Comparison of ENCODE assay signal across 24 cellular contexts in genomic region chr12:72622556-72622955, GRCh38.
DNase-seq lines count a peak whose midpoint lies in the region; ATAC-seq lines count a peak whose summit lies in the region.
"Had no signal": no experiment of that assay in that cellular context is flagged by ENCODE, and none has a peak within 500 bp of the region (broad histone marks: within the 10 kb centered on the region; RNA-seq: fewer than 3 reads in every experiment).

No MANE protein-coding gene starts in this region.

- ATAC-seq in GM19395 (IDR thresholded peaks at IDR 0.05; ENCODE audit: unreplicated experiment) (peak; percentile 63), HG02981 (IDR thresholded peaks at IDR 0.05; ENCODE audit: unreplicated experiment) (peak; percentile 81), HG03558 (IDR thresholded peaks at IDR 0.05; ENCODE audit: extremely low read depth, unreplicated experiment) (peak; percentile 47)
- no peak for ATAC-seq in stimulated activated naive CD8-positive, alpha-beta T cell treated with anti-CD3 and anti-CD28 coated beads, Interleukin-15, amount 100 ng/mL, for 72 hours
- ATAC-seq in activated T-cell treated with anti-CD3 and anti-CD28 coated beads, Interleukin-2, amount 50 U/mL, for 4 hours, result no peak
- ATAC-seq: HCT116, right cardiac atrium, SK-N-SH treated with all-trans-retinoic acid at 6 μM for 48 hours had no signal

- no peaks in the 10 kb centered on the region for H3K27me3 Mint-ChIP-seq in stimulated activated naive CD8-positive, alpha-beta T cell treated with anti-CD3 and anti-CD28 coated beads, Interleukin-15, amount 100 ng/mL, for 72 hours
- no peaks in the 10 kb centered on the region for H3K27me3 Mint-ChIP-seq in activated T-cell treated with anti-CD3 and anti-CD28 coated beads, Interleukin-2, amount 50 U/mL, for 4 hours (ENCODE audit: low read depth)
- H3K27me3 Mint-ChIP-seq: activated CD4-positive, alpha-beta memory T cell treated with anti-CD3 and anti-CD28 coated beads, Interleukin-2, amount 10 ng/mL, durations not matched to agents 7 days and 5 days; CD8-positive, alpha-beta memory T cell; type B pancreatic cell had no signal

- H3K9me3 Mint-ChIP-seq in stimulated activated naive CD8-positive, alpha-beta T cell treated with anti-CD3 and anti-CD28 coated beads, Interleukin-15, amount 100 ng/mL, for 72 hours, result peaks cover 7% of the 10 kb centered on the region in 2 donors
- peaks cover 8% of the 10 kb centered on the region for H3K9me3 Mint-ChIP-seq in activated T-cell treated with anti-CD3 and anti-CD28 coated beads, Interleukin-2, amount 50 U/mL, for 4 hours
- H3K9me3 Mint-ChIP-seq: activated naive CD4-positive, alpha-beta T cell treated with anti-CD3 and anti-CD28 coated beads for 36 hours; type B pancreatic cell had no signal

- no peak overlapping the region for H3K27ac Mint-ChIP-seq in stimulated activated naive CD8-positive, alpha-beta T cell treated with anti-CD3 and anti-CD28 coated beads, Interleukin-15, amount 100 ng/mL, for 72 hours
- H3K27ac Mint-ChIP-seq: activated CD4-positive, alpha-beta memory T cell treated with anti-CD3 and anti-CD28 coated beads, Interleukin-2, amount 10 ng/mL, durations not matched to agents 7 days and 5 days; activated naive CD4-positive, alpha-beta T cell treated with anti-CD3 and anti-CD28 coated beads for 36 hours; CD8-positive, alpha-beta memory T cell; type B pancreatic cell had no signal

- no peak for DNase-seq in foreskin melanocyte
- DNase-seq in activated effector memory CD4-positive, alpha-beta T cell treated with anti-CD3 and anti-CD28 coated beads, Interleukin-2, amount 50 U/mL, for 16 hours, result no peak
- no peak for DNase-seq in stimulated activated naive CD8-positive, alpha-beta T cell treated with anti-CD3 and anti-CD28 coated beads, Interleukin-15, amount 100 ng/mL, for 72 hours
- no peak for DNase-seq in activated T-cell treated with anti-CD3 and anti-CD28 coated beads, Interleukin-2, amount 50 U/mL, for 4 hours
- DNase-seq: activated CD4-positive, alpha-beta memory T cell treated with anti-CD3 and anti-CD28 coated beads, Interleukin-2, amount 10 ng/mL, durations not matched to agents 7 days and 5 days; activated CD4-positive, CD25-positive, alpha-beta regulatory T cell; activated naive CD4-positive, alpha-beta T cell treated with anti-CD3 and anti-CD28 coated beads for 36 hours; anterior cingulate cortex; CD8-positive, alpha-beta memory T cell; central memory CD4-positive, alpha-beta T cell; dorsolateral prefrontal cortex; IMR-90; MG63; NCI-H1417 treated with DMSO at 0.1 percent for 48 hours; NCI-H524 treated with DMSO at 0.1 percent for 48 hours; right cardiac atrium; stimulated activated CD4-positive, alpha-beta T cell treated with anti-CD3 and anti-CD28 coated beads, Interleukin-12 subunit alpha, Interleukin-12 subunit beta, amount 100 ng/mL, for 4 hours; T-helper 9 cell had no signal

- H3K4me1 Mint-ChIP-seq in stimulated activated naive CD8-positive, alpha-beta T cell treated with anti-CD3 and anti-CD28 coated beads, Interleukin-15, amount 100 ng/mL, for 72 hours, result no peaks in the 10 kb centered on the region
- H3K4me1 Mint-ChIP-seq in activated T-cell treated with anti-CD3 and anti-CD28 coated beads, Interleukin-2, amount 50 U/mL, for 4 hours (ENCODE audit: low read depth), result no peaks in the 10 kb centered on the region
- H3K4me1 Mint-ChIP-seq: activated CD4-positive, alpha-beta memory T cell treated with anti-CD3 and anti-CD28 coated beads, Interleukin-2, amount 10 ng/mL, durations not matched to agents 7 days and 5 days; CD8-positive, alpha-beta memory T cell had no signal

- no peak overlapping the region for H3K4me3 Mint-ChIP-seq in stimulated activated naive CD8-positive, alpha-beta T cell treated with anti-CD3 and anti-CD28 coated beads, Interleukin-15, amount 100 ng/mL, for 72 hours
- no peak overlapping the region for H3K4me3 Mint-ChIP-seq in activated T-cell treated with anti-CD3 and anti-CD28 coated beads, Interleukin-2, amount 50 U/mL, for 4 hours
- H3K4me3 Mint-ChIP-seq: activated CD4-positive, alpha-beta memory T cell treated with anti-CD3 and anti-CD28 coated beads, Interleukin-2, amount 10 ng/mL, durations not matched to agents 7 days and 5 days; activated naive CD4-positive, alpha-beta T cell treated with anti-CD3 and anti-CD28 coated beads for 36 hours; CD8-positive, alpha-beta memory T cell; type B pancreatic cell had no signal

- H3K36me3 Mint-ChIP-seq in activated T-cell treated with anti-CD3 and anti-CD28 coated beads, Interleukin-2, amount 50 U/mL, for 4 hours (ENCODE audit: insufficient read depth), result no peaks in the 10 kb centered on the region
- H3K36me3 Mint-ChIP-seq: CD8-positive, alpha-beta memory T cell; type B pancreatic cell had no signal

Comparison
In these comparisons a context has a peak if more than half of its experiments do, and no peak if none do; other contexts are left out.
1. ATAC-seq: peak in GM19395 (single experiment), HG02981 (single experiment) and HG03558 (single experiment); none in stimulated activated naive CD8-positive, alpha-beta T cell treated with anti-CD3 and anti-CD28 coated beads, Interleukin-15, amount 100 ng/mL, for 72 hours (single experiment) and activated T-cell treated with anti-CD3 and anti-CD28 coated beads, Interleukin-2, amount 50 U/mL, for 4 hours (0 of 2).